ENCODE assay signal across 1 cellular context in the genomic region with DNA sequence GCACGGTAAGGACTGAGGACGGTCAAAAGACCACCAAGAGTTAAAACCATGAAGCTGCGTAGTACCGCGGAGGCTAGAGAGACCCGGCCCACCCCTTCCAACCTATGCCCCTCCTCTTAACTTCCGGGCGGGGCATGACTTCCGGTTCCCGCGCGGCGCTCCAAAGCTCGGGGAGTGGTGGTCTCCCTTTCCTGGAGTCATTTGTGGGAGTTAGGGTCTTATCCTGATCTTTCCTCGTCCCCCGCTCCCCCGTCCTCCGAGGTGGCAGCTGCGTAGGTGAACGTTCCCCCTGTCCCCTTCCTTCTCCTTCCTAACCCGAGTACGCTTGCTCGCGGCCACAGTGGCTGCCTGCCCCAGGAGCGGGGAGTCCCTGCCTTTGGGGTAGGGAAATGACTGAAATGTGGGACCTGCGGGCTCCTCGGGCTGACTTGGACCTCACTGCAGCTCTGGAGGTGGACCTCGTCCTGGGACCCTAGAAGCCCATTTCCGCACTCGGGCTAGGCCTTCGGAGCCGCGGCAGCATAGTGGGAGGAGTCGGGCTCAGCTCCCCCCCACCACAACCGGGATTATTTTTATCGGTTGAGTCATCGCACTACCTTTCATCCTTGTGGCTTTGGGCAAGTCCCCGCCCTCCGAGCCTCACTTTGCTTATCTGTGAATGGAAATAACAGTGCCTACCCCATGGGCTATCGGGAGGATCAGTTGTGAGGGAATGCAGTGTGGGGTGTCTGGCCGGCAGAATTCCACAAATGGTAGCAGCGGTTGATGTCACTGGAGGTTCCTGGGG.
TF ChIP-seq lines count a peak whose summit lies in the region.

No MANE protein-coding gene starts in this region.

TF ChIP-seq in K562, 482 proteins besides CTCF, POLR2A, EP300 and RAD21 (continued from another document and continues in another):
- TF ChIP-seq, protein P1, sequence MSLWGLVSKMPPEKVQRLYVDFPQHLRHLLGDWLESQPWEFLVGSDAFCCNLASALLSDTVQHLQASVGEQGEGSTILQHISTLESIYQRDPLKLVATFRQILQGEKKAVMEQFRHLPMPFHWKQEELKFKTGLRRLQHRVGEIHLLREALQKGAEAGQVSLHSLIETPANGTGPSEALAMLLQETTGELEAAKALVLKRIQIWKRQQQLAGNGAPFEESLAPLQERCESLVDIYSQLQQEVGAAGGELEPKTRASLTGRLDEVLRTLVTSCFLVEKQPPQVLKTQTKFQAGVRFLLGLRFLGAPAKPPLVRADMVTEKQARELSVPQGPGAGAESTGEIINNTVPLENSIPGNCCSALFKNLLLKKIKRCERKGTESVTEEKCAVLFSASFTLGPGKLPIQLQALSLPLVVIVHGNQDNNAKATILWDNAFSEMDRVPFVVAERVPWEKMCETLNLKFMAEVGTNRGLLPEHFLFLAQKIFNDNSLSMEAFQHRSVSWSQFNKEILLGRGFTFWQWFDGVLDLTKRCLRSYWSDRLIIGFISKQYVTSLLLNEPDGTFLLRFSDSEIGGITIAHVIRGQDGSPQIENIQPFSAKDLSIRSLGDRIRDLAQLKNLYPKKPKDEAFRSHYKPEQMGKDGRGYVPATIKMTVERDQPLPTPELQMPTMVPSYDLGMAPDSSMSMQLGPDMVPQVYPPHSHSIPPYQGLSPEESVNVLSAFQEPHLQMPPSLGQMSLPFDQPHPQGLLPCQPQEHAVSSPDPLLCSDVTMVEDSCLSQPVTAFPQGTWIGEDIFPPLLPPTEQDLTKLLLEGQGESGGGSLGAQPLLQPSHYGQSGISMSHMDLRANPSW (CRISPR knock-in tag; IDR thresholded peaks at IDR 0.05) = 0 out of 2 replicates have a peak, but pooled peaks have one; percentile 84
- TF ChIP-seq, protein P2, sequence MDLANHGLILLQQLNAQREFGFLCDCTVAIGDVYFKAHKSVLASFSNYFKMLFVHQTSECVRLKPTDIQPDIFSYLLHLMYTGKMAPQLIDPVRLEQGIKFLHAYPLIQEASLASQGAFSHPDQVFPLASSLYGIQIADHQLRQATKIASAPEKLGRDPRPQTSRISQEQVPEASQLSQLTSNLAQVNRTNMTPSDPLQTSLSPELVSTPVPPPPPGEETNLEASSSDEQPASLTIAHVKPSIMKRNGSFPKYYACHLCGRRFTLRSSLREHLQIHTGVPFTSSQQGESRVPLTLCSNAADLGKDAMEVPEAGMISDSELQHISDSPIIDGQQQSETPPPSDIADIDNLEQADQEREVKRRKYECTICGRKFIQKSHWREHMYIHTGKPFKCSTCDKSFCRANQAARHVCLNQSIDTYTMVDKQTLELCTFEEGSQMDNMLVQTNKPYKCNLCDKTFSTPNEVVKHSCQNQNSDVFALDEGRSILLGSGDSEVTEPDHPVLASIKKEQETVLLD (IDR thresholded peaks at IDR 0.05) = peak; percentile 84; the same call in 1 of the 2 replicates
- TF ChIP-seq NONO (IDR thresholded peaks at IDR 0.05; ENCODE audit: low read depth in 2 of 2, low read length in 1 of 2) = peak in 1 of 2 experiments; percentile 52; a peak in 1 of 4 replicates
- TF ChIP-seq, protein P3, sequence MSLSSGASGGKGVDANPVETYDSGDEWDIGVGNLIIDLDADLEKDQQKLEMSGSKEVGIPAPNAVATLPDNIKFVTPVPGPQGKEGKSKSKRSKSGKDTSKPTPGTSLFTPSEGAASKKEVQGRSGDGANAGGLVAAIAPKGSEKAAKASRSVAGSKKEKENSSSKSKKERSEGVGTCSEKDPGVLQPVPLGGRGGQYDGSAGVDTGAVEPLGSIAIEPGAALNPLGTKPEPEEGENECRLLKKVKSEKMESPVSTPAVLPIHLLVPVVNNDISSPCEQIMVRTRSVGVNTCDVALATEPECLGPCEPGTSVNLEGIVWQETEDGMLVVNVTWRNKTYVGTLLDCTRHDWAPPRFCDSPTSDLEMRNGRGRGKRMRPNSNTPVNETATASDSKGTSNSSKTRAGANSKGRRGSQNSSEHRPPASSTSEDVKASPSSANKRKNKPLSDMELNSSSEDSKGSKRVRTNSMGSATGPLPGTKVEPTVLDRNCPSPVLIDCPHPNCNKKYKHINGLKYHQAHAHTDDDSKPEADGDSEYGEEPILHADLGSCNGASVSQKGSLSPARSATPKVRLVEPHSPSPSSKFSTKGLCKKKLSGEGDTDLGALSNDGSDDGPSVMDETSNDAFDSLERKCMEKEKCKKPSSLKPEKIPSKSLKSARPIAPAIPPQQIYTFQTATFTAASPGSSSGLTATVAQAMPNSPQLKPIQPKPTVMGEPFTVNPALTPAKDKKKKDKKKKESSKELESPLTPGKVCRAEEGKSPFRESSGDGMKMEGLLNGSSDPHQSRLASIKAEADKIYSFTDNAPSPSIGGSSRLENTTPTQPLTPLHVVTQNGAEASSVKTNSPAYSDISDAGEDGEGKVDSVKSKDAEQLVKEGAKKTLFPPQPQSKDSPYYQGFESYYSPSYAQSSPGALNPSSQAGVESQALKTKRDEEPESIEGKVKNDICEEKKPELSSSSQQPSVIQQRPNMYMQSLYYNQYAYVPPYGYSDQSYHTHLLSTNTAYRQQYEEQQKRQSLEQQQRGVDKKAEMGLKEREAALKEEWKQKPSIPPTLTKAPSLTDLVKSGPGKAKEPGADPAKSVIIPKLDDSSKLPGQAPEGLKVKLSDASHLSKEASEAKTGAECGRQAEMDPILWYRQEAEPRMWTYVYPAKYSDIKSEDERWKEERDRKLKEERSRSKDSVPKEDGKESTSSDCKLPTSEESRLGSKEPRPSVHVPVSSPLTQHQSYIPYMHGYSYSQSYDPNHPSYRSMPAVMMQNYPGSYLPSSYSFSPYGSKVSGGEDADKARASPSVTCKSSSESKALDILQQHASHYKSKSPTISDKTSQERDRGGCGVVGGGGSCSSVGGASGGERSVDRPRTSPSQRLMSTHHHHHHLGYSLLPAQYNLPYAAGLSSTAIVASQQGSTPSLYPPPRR (CRISPR knock-in tag; IDR thresholded peaks at IDR 0.05; ENCODE audit: borderline replicate concordance) = peak; percentile 93; the same call in 1 of the 2 replicates
- peak; percentile 6; the same call in 1 of the 2 replicates for TF ChIP-seq CBX1 (IDR thresholded peaks at IDR 0.05; ENCODE audit: low read depth)
- TF ChIP-seq, protein P4, sequence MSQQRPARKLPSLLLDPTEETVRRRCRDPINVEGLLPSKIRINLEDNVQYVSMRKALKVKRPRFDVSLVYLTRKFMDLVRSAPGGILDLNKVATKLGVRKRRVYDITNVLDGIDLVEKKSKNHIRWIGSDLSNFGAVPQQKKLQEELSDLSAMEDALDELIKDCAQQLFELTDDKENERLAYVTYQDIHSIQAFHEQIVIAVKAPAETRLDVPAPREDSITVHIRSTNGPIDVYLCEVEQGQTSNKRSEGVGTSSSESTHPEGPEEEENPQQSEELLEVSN (IDR thresholded peaks at IDR 0.05; ENCODE audit: borderline replicate concordance in 1 of 2, extremely low read depth in 1 of 2, insufficient read depth in 1 of 2, insufficient read length in 1 of 2, low read depth in 1 of 2, low read length in 1 of 2, poor library complexity in 1 of 2, severe bottlenecking in 1 of 2) = peak in 1 of 2 experiments; percentile 83
- TF ChIP-seq ZNF644 (tag; IDR thresholded peaks at IDR 0.05; ENCODE audit: low read depth) = peak; percentile 31; the same call in 1 of the 2 replicates
- TF ChIP-seq ESRRB (CRISPR knock-in tag; IDR thresholded peaks at IDR 0.05; ENCODE audit: borderline replicate concordance) = 0 out of 2 replicates have a peak, but pooled peaks have one; percentile 52
- peak; percentile 68 for TF ChIP-seq RBM22 (IDR thresholded peaks at IDR 0.05; ENCODE audit: low read depth, low read length, poor library complexity, severe bottlenecking)
- no peak for TF ChIP-seq FUS (optimal IDR thresholded peaks at IDR 0.05; ENCODE audit: low read depth, low read length)
- TF ChIP-seq ZNF699 (CRISPR knock-in tag; IDR thresholded peaks at IDR 0.05; ENCODE audit: insufficient replicate concordance) = no peak
- TF ChIP-seq, protein P5, sequence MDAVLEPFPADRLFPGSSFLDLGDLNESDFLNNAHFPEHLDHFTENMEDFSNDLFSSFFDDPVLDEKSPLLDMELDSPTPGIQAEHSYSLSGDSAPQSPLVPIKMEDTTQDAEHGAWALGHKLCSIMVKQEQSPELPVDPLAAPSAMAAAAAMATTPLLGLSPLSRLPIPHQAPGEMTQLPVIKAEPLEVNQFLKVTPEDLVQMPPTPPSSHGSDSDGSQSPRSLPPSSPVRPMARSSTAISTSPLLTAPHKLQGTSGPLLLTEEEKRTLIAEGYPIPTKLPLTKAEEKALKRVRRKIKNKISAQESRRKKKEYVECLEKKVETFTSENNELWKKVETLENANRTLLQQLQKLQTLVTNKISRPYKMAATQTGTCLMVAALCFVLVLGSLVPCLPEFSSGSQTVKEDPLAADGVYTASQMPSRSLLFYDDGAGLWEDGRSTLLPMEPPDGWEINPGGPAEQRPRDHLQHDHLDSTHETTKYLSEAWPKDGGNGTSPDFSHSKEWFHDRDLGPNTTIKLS (IDR thresholded peaks at IDR 0.05; ENCODE audit: borderline replicate concordance, low read depth) = no peak
- TF ChIP-seq YY1 (IDR thresholded peaks at IDR 0.05; ENCODE audit: borderline replicate concordance in 1 of 3, control insufficient read depth in 1 of 3, extremely low read depth in 1 of 3, insufficient read depth in 3 of 3, insufficient read length in 1 of 3, insufficient replicate concordance in 2 of 3, low read depth in 1 of 3, low read length in 2 of 3) = peak in 2 of 3 experiments; percentile 27 to 81
- TF ChIP-seq PCBP2 (IDR thresholded peaks at IDR 0.05; ENCODE audit: low read depth, low read length, poor library complexity, severe bottlenecking) = no peak
- TF ChIP-seq, protein P6, sequence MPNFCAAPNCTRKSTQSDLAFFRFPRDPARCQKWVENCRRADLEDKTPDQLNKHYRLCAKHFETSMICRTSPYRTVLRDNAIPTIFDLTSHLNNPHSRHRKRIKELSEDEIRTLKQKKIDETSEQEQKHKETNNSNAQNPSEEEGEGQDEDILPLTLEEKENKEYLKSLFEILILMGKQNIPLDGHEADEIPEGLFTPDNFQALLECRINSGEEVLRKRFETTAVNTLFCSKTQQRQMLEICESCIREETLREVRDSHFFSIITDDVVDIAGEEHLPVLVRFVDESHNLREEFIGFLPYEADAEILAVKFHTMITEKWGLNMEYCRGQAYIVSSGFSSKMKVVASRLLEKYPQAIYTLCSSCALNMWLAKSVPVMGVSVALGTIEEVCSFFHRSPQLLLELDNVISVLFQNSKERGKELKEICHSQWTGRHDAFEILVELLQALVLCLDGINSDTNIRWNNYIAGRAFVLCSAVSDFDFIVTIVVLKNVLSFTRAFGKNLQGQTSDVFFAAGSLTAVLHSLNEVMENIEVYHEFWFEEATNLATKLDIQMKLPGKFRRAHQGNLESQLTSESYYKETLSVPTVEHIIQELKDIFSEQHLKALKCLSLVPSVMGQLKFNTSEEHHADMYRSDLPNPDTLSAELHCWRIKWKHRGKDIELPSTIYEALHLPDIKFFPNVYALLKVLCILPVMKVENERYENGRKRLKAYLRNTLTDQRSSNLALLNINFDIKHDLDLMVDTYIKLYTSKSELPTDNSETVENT (CRISPR knock-in tag; IDR thresholded peaks at IDR 0.05) = peak; percentile 57; the same call in 1 of the 2 replicates
- TF ChIP-seq, protein P7, sequence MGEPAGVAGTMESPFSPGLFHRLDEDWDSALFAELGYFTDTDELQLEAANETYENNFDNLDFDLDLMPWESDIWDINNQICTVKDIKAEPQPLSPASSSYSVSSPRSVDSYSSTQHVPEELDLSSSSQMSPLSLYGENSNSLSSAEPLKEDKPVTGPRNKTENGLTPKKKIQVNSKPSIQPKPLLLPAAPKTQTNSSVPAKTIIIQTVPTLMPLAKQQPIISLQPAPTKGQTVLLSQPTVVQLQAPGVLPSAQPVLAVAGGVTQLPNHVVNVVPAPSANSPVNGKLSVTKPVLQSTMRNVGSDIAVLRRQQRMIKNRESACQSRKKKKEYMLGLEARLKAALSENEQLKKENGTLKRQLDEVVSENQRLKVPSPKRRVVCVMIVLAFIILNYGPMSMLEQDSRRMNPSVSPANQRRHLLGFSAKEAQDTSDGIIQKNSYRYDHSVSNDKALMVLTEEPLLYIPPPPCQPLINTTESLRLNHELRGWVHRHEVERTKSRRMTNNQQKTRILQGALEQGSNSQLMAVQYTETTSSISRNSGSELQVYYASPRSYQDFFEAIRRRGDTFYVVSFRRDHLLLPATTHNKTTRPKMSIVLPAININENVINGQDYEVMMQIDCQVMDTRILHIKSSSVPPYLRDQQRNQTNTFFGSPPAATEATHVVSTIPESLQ (CRISPR knock-in tag; IDR thresholded peaks at IDR 0.05) = peak; percentile 94
- TF ChIP-seq ZNF830 (CRISPR knock-in tag; IDR thresholded peaks at IDR 0.05) = peak; percentile 92; the same call in 1 of the 2 replicates
- TF ChIP-seq FOXA3 (CRISPR knock-in tag; conservative IDR thresholded peaks at IDR 0.05 in 1 of 2, IDR thresholded peaks at IDR 0.05 in 1 of 2) = peak in 1 of 2 experiments; percentile 70; a peak in 2 of 4 replicates
- TF ChIP-seq, protein P8, sequence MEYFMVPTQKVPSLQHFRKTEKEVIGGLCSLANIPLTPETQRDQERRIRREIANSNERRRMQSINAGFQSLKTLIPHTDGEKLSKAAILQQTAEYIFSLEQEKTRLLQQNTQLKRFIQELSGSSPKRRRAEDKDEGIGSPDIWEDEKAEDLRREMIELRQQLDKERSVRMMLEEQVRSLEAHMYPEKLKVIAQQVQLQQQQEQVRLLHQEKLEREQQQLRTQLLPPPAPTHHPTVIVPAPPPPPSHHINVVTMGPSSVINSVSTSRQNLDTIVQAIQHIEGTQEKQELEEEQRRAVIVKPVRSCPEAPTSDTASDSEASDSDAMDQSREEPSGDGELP (CRISPR knock-in tag; IDR thresholded peaks at IDR 0.05; ENCODE audit: borderline replicate concordance) = peak; percentile 44; the same call in 1 of the 2 replicates
- TF ChIP-seq HSF4 (CRISPR knock-in tag; IDR thresholded peaks at IDR 0.05; ENCODE audit: borderline replicate concordance) = no peak
- TF ChIP-seq GATAD2B (IDR thresholded peaks at IDR 0.05; ENCODE audit: borderline replicate concordance) = 0 out of 2 replicates have a peak, but pooled peaks have one; percentile 78
- peak; percentile 93 for TF ChIP-seq BRD4 (IDR thresholded peaks at IDR 0.05)
- TF ChIP-seq, protein P9, sequence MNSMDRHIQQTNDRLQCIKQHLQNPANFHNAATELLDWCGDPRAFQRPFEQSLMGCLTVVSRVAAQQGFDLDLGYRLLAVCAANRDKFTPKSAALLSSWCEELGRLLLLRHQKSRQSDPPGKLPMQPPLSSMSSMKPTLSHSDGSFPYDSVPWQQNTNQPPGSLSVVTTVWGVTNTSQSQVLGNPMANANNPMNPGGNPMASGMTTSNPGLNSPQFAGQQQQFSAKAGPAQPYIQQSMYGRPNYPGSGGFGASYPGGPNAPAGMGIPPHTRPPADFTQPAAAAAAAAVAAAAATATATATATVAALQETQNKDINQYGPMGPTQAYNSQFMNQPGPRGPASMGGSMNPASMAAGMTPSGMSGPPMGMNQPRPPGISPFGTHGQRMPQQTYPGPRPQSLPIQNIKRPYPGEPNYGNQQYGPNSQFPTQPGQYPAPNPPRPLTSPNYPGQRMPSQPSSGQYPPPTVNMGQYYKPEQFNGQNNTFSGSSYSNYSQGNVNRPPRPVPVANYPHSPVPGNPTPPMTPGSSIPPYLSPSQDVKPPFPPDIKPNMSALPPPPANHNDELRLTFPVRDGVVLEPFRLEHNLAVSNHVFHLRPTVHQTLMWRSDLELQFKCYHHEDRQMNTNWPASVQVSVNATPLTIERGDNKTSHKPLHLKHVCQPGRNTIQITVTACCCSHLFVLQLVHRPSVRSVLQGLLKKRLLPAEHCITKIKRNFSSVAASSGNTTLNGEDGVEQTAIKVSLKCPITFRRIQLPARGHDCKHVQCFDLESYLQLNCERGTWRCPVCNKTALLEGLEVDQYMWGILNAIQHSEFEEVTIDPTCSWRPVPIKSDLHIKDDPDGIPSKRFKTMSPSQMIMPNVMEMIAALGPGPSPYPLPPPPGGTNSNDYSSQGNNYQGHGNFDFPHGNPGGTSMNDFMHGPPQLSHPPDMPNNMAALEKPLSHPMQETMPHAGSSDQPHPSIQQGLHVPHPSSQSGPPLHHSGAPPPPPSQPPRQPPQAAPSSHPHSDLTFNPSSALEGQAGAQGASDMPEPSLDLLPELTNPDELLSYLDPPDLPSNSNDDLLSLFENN (IDR thresholded peaks at IDR 0.05; ENCODE audit: low read depth in 2 of 2, low read length in 2 of 2) = peak in 1 of 2 experiments; percentile 87; a peak in 2 of 4 replicates
- TF ChIP-seq TCF3 (CRISPR knock-in tag; IDR thresholded peaks at IDR 0.05) = peak; percentile 77
- TF ChIP-seq L3MBTL2 (IDR thresholded peaks at IDR 0.05) = peak; percentile 69; the same call in 1 of the 2 replicates
- TF ChIP-seq ETV1 (tag; conservative IDR thresholded peaks at IDR 0.05; ENCODE audit: low read depth) = peak; percentile 76
